In the genomic region with DNA sequence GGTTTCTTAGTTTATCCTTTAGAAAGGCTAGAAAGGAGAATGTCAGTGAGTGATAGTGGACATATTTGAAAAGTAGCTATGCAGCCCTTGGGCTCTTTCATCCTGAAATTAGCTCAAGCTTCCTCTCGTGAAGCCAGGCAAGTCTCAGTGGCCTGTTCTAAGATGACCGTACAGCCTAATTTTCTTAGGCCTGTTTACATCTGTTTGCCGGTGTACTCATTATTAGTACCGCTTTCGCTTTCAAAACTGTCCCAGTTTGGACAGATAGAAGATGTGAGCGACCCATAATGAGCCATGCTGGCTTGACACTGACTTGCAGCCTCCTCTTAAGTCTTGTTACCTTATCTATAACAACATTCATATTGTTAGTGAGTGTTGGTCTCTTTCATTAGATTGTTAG, we compare ENCODE assay signal across 12 cellular contexts. TPM values are rescaled to one million over a fixed set of nuclear protein-coding genes. Genes with fewer than 3 reads are reported as not detected.
DNase-seq lines count a peak whose midpoint lies in the region; ATAC-seq and TF ChIP-seq lines count a peak whose summit lies in the region.
"Had no signal": no experiment of that assay in that cellular context is flagged by ENCODE, and none has a peak within 500 bp of the region (broad histone marks: within the 10 kb centered on the region; RNA-seq: fewer than 3 reads in every experiment).

No MANE protein-coding gene starts in this region.

- intact Hi-C loops in activated CD4-positive, alpha-beta T cell treated with anti-CD3 and anti-CD28 coated beads, Interleukin-2, amount 10 ng/mL, durations not matched to agents 24 days and 14 days (cut with micrococcal nuclease) = no loop called here

- H3K79me2 ChIP-seq in neural progenitor cell (ENCODE audit: low read depth) = no peaks in the 10 kb centered on the region
- no peaks in the 10 kb centered on the region for H3K79me2 ChIP-seq in smooth muscle cell (ENCODE audit: low read depth)

- H3K4me3 Mint-ChIP-seq in neural progenitor cell = no peak overlapping the region
- no peak overlapping the region for H3K4me3 Mint-ChIP-seq in T-helper 2 cell treated with Interferon-gamma antibody and Interleukin-4, amounts not matched to agents 5 μg/mL and 100 μg/mL, for 36 hours
- no peak overlapping the region for H3K4me3 Mint-ChIP-seq in activated T-helper 17 cell treated with anti-CD3 and anti-CD28 coated beads, Interleukin-2, amount 50 U/mL, for 72 hours
- no peak overlapping the region for H3K4me3 Mint-ChIP-seq in activated CD4-positive, alpha-beta T cell treated with anti-CD3 and anti-CD28 coated beads, Interleukin-2, amount 10 ng/mL, durations not matched to agents 24 days and 14 days
- H3K4me3 Mint-ChIP-seq: T-helper 1 cell treated with Interleukin-12 subunit alpha and Interleukin-12 subunit beta and Interleukin-4 antibody, amounts not matched to agents 30 μg/mL and 1 μg/mL, for 36 hours had no signal

- H2AFZ ChIP-seq in neural progenitor cell (replicated peaks) = peak overlapping the region; percentile 77
- H2AFZ ChIP-seq in smooth muscle cell (ENCODE audit: low read depth) = no peak overlapping the region

- no peak overlapping the region for H3K27ac ChIP-seq in neural progenitor cell
- no peak overlapping the region for H3K27ac ChIP-seq in smooth muscle cell (ENCODE audit: low read depth)
- H3K27ac ChIP-seq: coronary artery, thyroid gland had no signal

- H3K4me1 ChIP-seq in neural progenitor cell (peaks cover 12% of the 10 kb centered on the region), smooth muscle cell (ENCODE audit: low read depth) (peaks cover 6% of the 10 kb centered on the region)
- H3K4me1 ChIP-seq: thyroid gland had no signal

- H3K9me3 ChIP-seq in neural progenitor cell (ENCODE audit: low read depth) = no peaks in the 10 kb centered on the region
- H3K9me3 ChIP-seq in smooth muscle cell (replicated peaks; ENCODE audit: low read depth) = no peaks in the 10 kb centered on the region
- H3K9me3 ChIP-seq: thyroid gland had no signal

- DNase-seq in neural progenitor cell (ENCODE audit: low spot score) (no peak), smooth muscle cell (lab: John Stamatoyannopoulos, UW; ENCODE audit: unreplicated experiment) (no peak)
- no peak for DNase-seq in T-helper 2 cell treated with Interferon-gamma antibody and Interleukin-4, amounts not matched to agents 5 μg/mL and 100 μg/mL, for 36 hours (ENCODE audit: low spot score)
- no peak for DNase-seq in activated CD4-positive, alpha-beta T cell treated with anti-CD3 and anti-CD28 coated beads, Interleukin-2, amount 10 ng/mL, durations not matched to agents 24 days and 14 days
- DNase-seq: thyroid gland had no signal

- no peaks in the 10 kb centered on the region for H3K36me3 Mint-ChIP-seq in neural progenitor cell
- no peaks in the 10 kb centered on the region for H3K36me3 Mint-ChIP-seq in T-helper 2 cell treated with Interferon-gamma antibody and Interleukin-4, amounts not matched to agents 5 μg/mL and 100 μg/mL, for 36 hours (ENCODE audit: low read depth)
- no peaks in the 10 kb centered on the region for H3K36me3 Mint-ChIP-seq in activated T-helper 17 cell treated with anti-CD3 and anti-CD28 coated beads, Interleukin-2, amount 50 U/mL, for 72 hours (ENCODE audit: low read depth)
- H3K36me3 Mint-ChIP-seq in activated CD4-positive, alpha-beta T cell treated with anti-CD3 and anti-CD28 coated beads, Interleukin-2, amount 10 ng/mL, durations not matched to agents 24 days and 14 days (ENCODE audit: low read depth) = no peaks in the 10 kb centered on the region

- WGBS in smooth muscle cell (ENCODE audit: low lambda C conversion rate) = 88% methylated on average over 6 of the region's 6 CpGs

- ATAC-seq in GM19043 (IDR thresholded peaks at IDR 0.05; ENCODE audit: low read depth, unreplicated experiment) = peak; percentile 90
- peak; percentile 71 for ATAC-seq in HG02678 (IDR thresholded peaks at IDR 0.05; ENCODE audit: unreplicated experiment)
- ATAC-seq in HG03520 (IDR thresholded peaks at IDR 0.05; ENCODE audit: unreplicated experiment) = peak; percentile 97
- no peak for ATAC-seq in activated T-helper 17 cell treated with anti-CD3 and anti-CD28 coated beads, Interleukin-2, amount 50 U/mL, for 72 hours (replicated peaks)

- H3K27me3 Mint-ChIP-seq in neural progenitor cell (ENCODE audit: insufficient read depth, low read depth) = no peaks in the 10 kb centered on the region
- peaks cover 3% of the 10 kb centered on the region for H3K27me3 Mint-ChIP-seq in T-helper 2 cell treated with Interferon-gamma antibody and Interleukin-4, amounts not matched to agents 5 μg/mL and 100 μg/mL, for 36 hours (ENCODE audit: low read depth)
- no peaks in the 10 kb centered on the region for H3K27me3 Mint-ChIP-seq in activated T-helper 17 cell treated with anti-CD3 and anti-CD28 coated beads, Interleukin-2, amount 50 U/mL, for 72 hours
- peaks cover 9% of the 10 kb centered on the region for H3K27me3 Mint-ChIP-seq in activated CD4-positive, alpha-beta T cell treated with anti-CD3 and anti-CD28 coated beads, Interleukin-2, amount 10 ng/mL, durations not matched to agents 24 days and 14 days

- H3K27me3 ChIP-seq in neural progenitor cell (no peaks in the 10 kb centered on the region), smooth muscle cell (ENCODE audit: low read depth) (no peaks in the 10 kb centered on the region)
- H3K27me3 ChIP-seq: thyroid gland had no signal

- no peak for TF ChIP-seq CTCF in neural progenitor cell (IDR thresholded peaks at IDR 0.05)
- no peak for TF ChIP-seq CTCF in smooth muscle cell (IDR thresholded peaks at IDR 0.05; ENCODE audit: borderline replicate concordance, insufficient read depth, poor library complexity, severe bottlenecking)

- H3F3A ChIP-seq in neural progenitor cell (ENCODE audit: low read depth) = peaks cover 13% of the 10 kb centered on the region
- no peaks in the 10 kb centered on the region for H3F3A ChIP-seq in smooth muscle cell (ENCODE audit: low read depth)

- no peaks in the 10 kb centered on the region for H3K9me3 Mint-ChIP-seq in neural progenitor cell
- H3K9me3 Mint-ChIP-seq in T-helper 2 cell treated with Interferon-gamma antibody and Interleukin-4, amounts not matched to agents 5 μg/mL and 100 μg/mL, for 36 hours = no peaks in the 10 kb centered on the region
- no peaks in the 10 kb centered on the region for H3K9me3 Mint-ChIP-seq in activated T-helper 17 cell treated with anti-CD3 and anti-CD28 coated beads, Interleukin-2, amount 50 U/mL, for 72 hours
- no peaks in the 10 kb centered on the region for H3K9me3 Mint-ChIP-seq in activated CD4-positive, alpha-beta T cell treated with anti-CD3 and anti-CD28 coated beads, Interleukin-2, amount 10 ng/mL, durations not matched to agents 24 days and 14 days
- H3K9me3 Mint-ChIP-seq: T-helper 1 cell treated with Interleukin-12 subunit alpha and Interleukin-12 subunit beta and Interleukin-4 antibody, amounts not matched to agents 30 μg/mL and 1 μg/mL, for 36 hours had no signal

- H3K36me3 ChIP-seq in neural progenitor cell (no peaks in the 10 kb centered on the region), smooth muscle cell (ENCODE audit: low read depth) (no peaks in the 10 kb centered on the region)
- H3K36me3 ChIP-seq: thyroid gland had no signal

- H3K4me2 ChIP-seq in neural progenitor cell = no peak overlapping the region
- no peak overlapping the region for H3K4me2 ChIP-seq in smooth muscle cell

- no peaks in the 10 kb centered on the region for H4K20me1 ChIP-seq in neural progenitor cell (ENCODE audit: low read depth)
- no peaks in the 10 kb centered on the region for H4K20me1 ChIP-seq in smooth muscle cell (ENCODE audit: low read depth)

- H3K4me1 Mint-ChIP-seq in neural progenitor cell = peaks cover 11% of the 10 kb centered on the region
- peaks cover 2% of the 10 kb centered on the region for H3K4me1 Mint-ChIP-seq in T-helper 2 cell treated with Interferon-gamma antibody and Interleukin-4, amounts not matched to agents 5 μg/mL and 100 μg/mL, for 36 hours (ENCODE audit: low read depth)
- peaks cover under 1% of the 10 kb centered on the region for H3K4me1 Mint-ChIP-seq in activated T-helper 17 cell treated with anti-CD3 and anti-CD28 coated beads, Interleukin-2, amount 50 U/mL, for 72 hours
- no peaks in the 10 kb centered on the region for H3K4me1 Mint-ChIP-seq in activated CD4-positive, alpha-beta T cell treated with anti-CD3 and anti-CD28 coated beads, Interleukin-2, amount 10 ng/mL, durations not matched to agents 24 days and 14 days

- H3K9ac ChIP-seq in neural progenitor cell (no peak overlapping the region), smooth muscle cell (ENCODE audit: low read depth) (no peak overlapping the region)

- no peak overlapping the region for H3K27ac Mint-ChIP-seq in neural progenitor cell
- H3K27ac Mint-ChIP-seq in T-helper 2 cell treated with Interferon-gamma antibody and Interleukin-4, amounts not matched to agents 5 μg/mL and 100 μg/mL, for 36 hours = no peak overlapping the region
- H3K27ac Mint-ChIP-seq in activated T-helper 17 cell treated with anti-CD3 and anti-CD28 coated beads, Interleukin-2, amount 50 U/mL, for 72 hours = no peak overlapping the region
- H3K27ac Mint-ChIP-seq in activated CD4-positive, alpha-beta T cell treated with anti-CD3 and anti-CD28 coated beads, Interleukin-2, amount 10 ng/mL, durations not matched to agents 24 days and 14 days = no peak overlapping the region
- H3K27ac Mint-ChIP-seq: T-helper 1 cell treated with Interleukin-12 subunit alpha and Interleukin-12 subunit beta and Interleukin-4 antibody, amounts not matched to agents 30 μg/mL and 1 μg/mL, for 36 hours had no signal

- no peak overlapping the region for H3K4me3 ChIP-seq in neural progenitor cell
- H3K4me3 ChIP-seq in smooth muscle cell = no peak overlapping the region
- H3K4me3 ChIP-seq: coronary artery, thyroid gland had no signal

RNA-seq across cellular contexts. Expression of a gene that starts 5.7 kb away (rescaled TPM):
- total RNA-seq in neural progenitor cell (ENCODE audit: low replicate concordance) (not detected in 2 replicates), smooth muscle cell (1.1 and 1.2 TPM in 2 replicates)
- not detected in 2 replicates for polyA plus RNA-seq in smooth muscle cell
- not detected for total RNA-seq in activated T-helper 17 cell treated with anti-CD3 and anti-CD28 coated beads, Interleukin-2, amount 50 U/mL, for 72 hours
- total RNA-seq in activated CD4-positive, alpha-beta T cell treated with anti-CD3 and anti-CD28 coated beads, Interleukin-2, amount 10 ng/mL, durations not matched to agents 24 days and 14 days = not detected in 2 replicates
- total RNA-seq: myocyte, thyroid gland had no signal
